ENCODE assay signal across 1 cellular context in genomic region chr1:18344755-18345154, GRCh38.
TF ChIP-seq lines count a peak whose summit lies in the region.

No MANE protein-coding gene starts in this region.

TF ChIP-seq in HEK293, 187 proteins besides CTCF, POLR2A, EP300 and RAD21 (continued from another document and continues in another):
- TF ChIP-seq REST (tag by site-specific recombination; IDR thresholded peaks at IDR 0.05) (no peak), ELK4 (IDR thresholded peaks at IDR 0.05; ENCODE audit: borderline replicate concordance, low read depth, low read length) (no peak), KLF17 (tag by site-specific recombination; IDR thresholded peaks at IDR 0.05) (no peak), ZFP41 (tag by site-specific recombination; IDR thresholded peaks at IDR 0.05; ENCODE audit: borderline replicate concordance) (no peak), HIC1 (tag by site-specific recombination; IDR thresholded peaks at IDR 0.05) (no peak), ZNF133 (tag by site-specific recombination; IDR thresholded peaks at IDR 0.05) (no peak), SALL2 (tag by site-specific recombination; IDR thresholded peaks at IDR 0.05; ENCODE audit: borderline replicate concordance) (no peak), ZBTB20 (tag by site-specific recombination; IDR thresholded peaks at IDR 0.05) (no peak), PRDM10 (tag by site-specific recombination; IDR thresholded peaks at IDR 0.05) (peak; percentile 74), ZNF623 (tag by site-specific recombination; IDR thresholded peaks at IDR 0.05) (no peak), ZFHX2 (tag by site-specific recombination; conservative IDR thresholded peaks at IDR 0.05) (no peak), WT1 (tag by site-specific recombination; IDR thresholded peaks at IDR 0.05) (peak; percentile 74), IKZF3 (tag by site-specific recombination; IDR thresholded peaks at IDR 0.05) (peak; percentile 71), INSM2 (tag by site-specific recombination; IDR thresholded peaks at IDR 0.05) (no peak), ZBTB44 (tag by site-specific recombination; IDR thresholded peaks at IDR 0.05) (peak; percentile 94), ZNF660 (tag by site-specific recombination; IDR thresholded peaks at IDR 0.05) (peak; percentile 73), ZSCAN30 (tag by site-specific recombination; IDR thresholded peaks at IDR 0.05) (peak; percentile 98), ZNF423 (tag by site-specific recombination; IDR thresholded peaks at IDR 0.05) (peak; percentile 94), ZBTB10 (tag by site-specific recombination; IDR thresholded peaks at IDR 0.05) (no peak), PRDM2 (tag by site-specific recombination; IDR thresholded peaks at IDR 0.05; ENCODE audit: borderline replicate concordance) (no peak), EGR2 (tag by site-specific recombination; IDR thresholded peaks at IDR 0.05; ENCODE audit: low read depth) (no peak), GFI1B (tag by site-specific recombination; IDR thresholded peaks at IDR 0.05) (no peak)
